1 cellular context compared by ENCODE assay signal in the genomic region with DNA sequence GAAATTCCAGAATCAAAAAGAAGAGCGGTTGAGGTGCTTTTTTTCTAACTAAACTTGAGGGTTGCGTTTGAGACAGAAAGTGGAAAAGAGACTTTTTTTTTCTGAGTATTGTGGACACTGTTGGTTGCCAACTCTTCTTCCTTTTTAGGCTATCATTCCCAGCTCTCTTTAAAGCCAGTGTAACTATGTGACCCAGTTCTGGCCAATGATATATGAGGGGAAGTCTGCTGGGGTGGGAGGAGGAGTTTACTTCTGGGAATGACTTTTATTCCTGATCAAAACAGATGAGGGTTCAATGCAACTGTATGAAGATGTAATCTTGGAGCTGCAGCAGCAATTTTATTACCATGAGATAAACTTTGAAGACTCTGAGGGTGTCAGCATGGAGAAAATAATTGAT.
TF ChIP-seq lines count a peak whose summit lies in the region.

No MANE protein-coding gene starts in this region.

TF ChIP-seq in H1, 55 proteins besides CTCF, POLR2A, EP300 and RAD21:
- TF ChIP-seq CBX5 (IDR thresholded peaks at IDR 0.05; ENCODE audit: low read depth, low read length) = no peak
- no peak for TF ChIP-seq CBX8 (IDR thresholded peaks at IDR 0.05; ENCODE audit: borderline replicate concordance, low read depth, low read length)
TF ChIP-seq in H1: peak in this region for 0.
